8 cellular contexts compared by ENCODE assay signal in the genomic region with DNA sequence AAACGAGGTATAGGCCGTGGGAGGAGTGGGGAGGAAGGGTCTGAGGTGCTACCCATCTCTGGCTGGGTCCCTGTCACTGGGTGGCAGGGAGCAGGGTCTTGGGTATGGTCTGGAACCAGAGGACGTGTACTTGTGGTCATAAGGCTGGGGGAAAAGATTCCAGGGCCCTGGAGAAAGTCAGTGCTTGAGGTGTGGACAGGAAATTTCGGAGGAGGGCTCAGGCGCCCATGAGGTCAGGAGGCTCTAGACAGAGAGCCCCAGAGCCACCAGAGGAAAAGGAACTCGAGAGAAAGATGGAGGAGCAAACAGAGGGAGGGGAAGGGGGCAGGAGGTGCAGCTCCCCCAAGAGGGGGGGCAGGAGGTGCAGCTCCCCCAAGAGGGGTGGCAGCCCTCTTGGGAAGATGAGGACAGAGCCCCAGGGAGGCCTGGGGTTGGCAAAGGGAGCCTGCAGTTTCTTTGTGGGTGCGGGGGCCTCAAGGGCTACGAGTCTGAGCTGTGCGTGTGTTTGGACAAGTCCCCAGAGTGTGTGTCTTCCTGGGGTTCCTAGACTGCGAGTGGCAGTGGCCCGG. TPM values are rescaled to one million over a fixed set of nuclear protein-coding genes. Genes with fewer than 3 reads are reported as not detected.
DNase-seq lines count a peak whose midpoint lies in the region; ATAC-seq, FAIRE-seq and TF ChIP-seq lines count a peak whose summit lies in the region.

No MANE protein-coding gene starts in this region.

- POLR2A ChIA-PET in A549 (lab: Yijun Ruan, JAX) (interaction anchor here (0.6 to 2.7 kb wide), 22 partner anchors 9 to 497 kb away, joined by 3 to 47 read pairs (median 4); a partner anchor contains a TSS), GM10248 (lab: Yijun Ruan, JAX) (interaction anchor here (1.0 to 1.6 kb wide), 6 partner anchors 9 to 47 kb away, joined by 3 to 7 read pairs (median 6); a partner anchor contains a TSS)

- no peak for DNase-seq in A549 (ENCODE audit: low read depth in 1 of 2, low spot score in 1 of 2)
- DNase-seq in HFF-Myc (ENCODE audit: extremely low read depth, low read depth) = no peak
- no peak for DNase-seq in adipocyte (ENCODE audit: low read depth)
- DNase-seq in lower leg skin (ENCODE audit: low spot score in 2 of 2) = no peak
- DNase-seq in aorta = no peak
- DNase-seq in activated gamma-delta T cell (lab: John Stamatoyannopoulos, UW) = no peak
- DNase-seq in T1000 (lab: John Stamatoyannopoulos, UW) = no peak
- no peak for DNase-seq in GM10248 (ENCODE audit: extremely low spot score)

- H3K9me3 ChIP-seq in A549 (no peaks in the 10 kb centered on the region), adipocyte (ENCODE audit: control insufficient read depth, low read length) (no peaks in the 10 kb centered on the region), aorta (ENCODE audit: control insufficient read depth, low read length) (no peaks in the 10 kb centered on the region)

- intact Hi-C loops in lower leg skin (cut with DNase I; ENCODE audit: low total_unique reads) (loop anchor here (5.0 kb wide), 1 partner anchor 64 kb away; no protein-coding TSS in a partner anchor), aorta (cut with DNase I) (loop anchor here (1.0 to 5.0 kb wide), 4 partner anchors 48 to 65 kb away; a partner anchor contains a TSS)

- peak overlapping the region; percentile 94 to 97 for H3K27ac ChIP-seq in A549
- H3K27ac ChIP-seq in aorta (ENCODE audit: low read depth in 1 of 2, low read length in 2 of 2) = peak overlapping the region; percentile 65 to 82

- TF ChIP-seq EP300 in A549 (IDR thresholded peaks at IDR 0.05) = no peak

- peak overlapping the region; percentile 100 for H3K9ac ChIP-seq in adipocyte (ENCODE audit: low read length)

- peak overlapping the region; percentile 84 for H3K4me2 ChIP-seq in A549

- WGBS in A549 (ENCODE audit: missing lambda C conversion rate) = 47% methylated on average over 9 of the region's 11 CpGs
- 43 to 52% methylated on average over 8 to 11 of the region's 11 CpGs for WGBS in lower leg skin, 2 donors
- 38% methylated on average over 11 of the region's 11 CpGs for WGBS in aorta, 2 donors

- H3K36me3 ChIP-seq in adipocyte (ENCODE audit: control insufficient read depth, insufficient read depth, low read length, severe bottlenecking) = peaks cover 28% of the 10 kb centered on the region
- H3K36me3 ChIP-seq in aorta (ENCODE audit: control insufficient read depth in 1 of 2, insufficient read depth in 2 of 2, low read length in 1 of 2) = peaks cover 0 to 3% of the 10 kb centered on the region in 2 donors

- no peaks in the 10 kb centered on the region for H3K27me3 ChIP-seq in adipocyte (replicated peaks; ENCODE audit: control insufficient read depth, insufficient read depth, low read length)
- no peaks in the 10 kb centered on the region for H3K27me3 ChIP-seq in aorta (ENCODE audit: control insufficient read depth in 1 of 2, insufficient read depth in 2 of 2, low read length in 1 of 2)

- H3K4me1 ChIP-seq in A549 (peaks cover 35% of the 10 kb centered on the region), adipocyte (ENCODE audit: control insufficient read depth, insufficient read depth, low read length) (peaks cover 31% of the 10 kb centered on the region), aorta (ENCODE audit: control insufficient read depth in 1 of 2, insufficient read depth in 2 of 2, low read length in 2 of 2) (no peaks in the 10 kb centered on the region)

- peak in 1 of 2 experiments; percentile 8; a peak in 2 of 6 replicates for ATAC-seq in A549
- no peak for ATAC-seq in aorta (ENCODE audit: low FRiP score)

- CTCF ChIA-PET in A549 (lab: Yijun Ruan, JAX) (interaction anchor here (0.6 to 8.1 kb wide), 27 partner anchors 11 to 771 kb away, joined by 3 to 335 read pairs (median 7); a partner anchor contains a TSS), GM10248 (lab: Yijun Ruan, JAX) (interaction anchor here (0.8 to 19.1 kb wide), 25 partner anchors 12 to 335 kb away, joined by 3 to 619 read pairs (median 6); a partner anchor contains a TSS)

- TF ChIP-seq CTCF in A549 (IDR thresholded peaks at IDR 0.05) (no peak), HFF-Myc (IDR thresholded peaks at IDR 0.05; ENCODE audit: low read depth, low read length, missing control alignments) (no peak), lower leg skin (IDR thresholded peaks at IDR 0.05) (no peak), GM10248 (IDR thresholded peaks at IDR 0.05; ENCODE audit: control extremely low read depth, extremely low read depth, low read depth, missing control alignments) (no peak)

- no peak for FAIRE-seq in A549 (lab: Jason Lieb, UNC)

- no peak for TF ChIP-seq POLR2A in A549 (IDR thresholded peaks at IDR 0.05; ENCODE audit: low read length)
- TF ChIP-seq POLR2A in lower leg skin (IDR thresholded peaks at IDR 0.05) = no peak

- TF ChIP-seq RAD21 in A549 (conservative IDR thresholded peaks at IDR 0.05 in 1 of 2, IDR thresholded peaks at IDR 0.05 in 1 of 2) = no peak

- peak overlapping the region; percentile 85 for H3K4me3 ChIP-seq in A549
- H3K4me3 ChIP-seq in HFF-Myc (replicated peaks; ENCODE audit: low read depth, low read length) = peak overlapping the region; percentile 92
- H3K4me3 ChIP-seq in adipocyte (ENCODE audit: low read length) = peak overlapping the region; percentile 98
- peak overlapping the region; percentile 80 for H3K4me3 ChIP-seq in lower leg skin (ENCODE audit: low read depth, poor library complexity, severe bottlenecking)
- H3K4me3 ChIP-seq in aorta (ENCODE audit: low read length in 2 of 2) = peak overlapping the region; percentile 37 to 46

TF ChIP-seq in A549, 52 proteins besides CTCF, POLR2A, EP300 and RAD21 (continues in another document):
- no peak for TF ChIP-seq ZSCAN20 (CRISPR knock-in tag; IDR thresholded peaks at IDR 0.05)
- TF ChIP-seq FOSB (CRISPR knock-in tag; IDR thresholded peaks at IDR 0.05) = no peak
- no peak for TF ChIP-seq CHD4 (IDR thresholded peaks at IDR 0.05; ENCODE audit: borderline replicate concordance)
- TF ChIP-seq, protein P1, sequence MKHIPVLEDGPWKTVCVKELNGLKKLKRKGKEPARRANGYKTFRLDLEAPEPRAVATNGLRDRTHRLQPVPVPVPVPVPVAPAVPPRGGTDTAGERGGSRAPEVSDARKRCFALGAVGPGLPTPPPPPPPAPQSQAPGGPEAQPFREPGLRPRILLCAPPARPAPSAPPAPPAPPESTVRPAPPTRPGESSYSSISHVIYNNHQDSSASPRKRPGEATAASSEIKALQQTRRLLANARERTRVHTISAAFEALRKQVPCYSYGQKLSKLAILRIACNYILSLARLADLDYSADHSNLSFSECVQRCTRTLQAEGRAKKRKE (CRISPR knock-in tag; IDR thresholded peaks at IDR 0.05; ENCODE audit: low read depth) = no peak
- no peak for TF ChIP-seq HOXB13 (CRISPR knock-in tag; IDR thresholded peaks at IDR 0.05; ENCODE audit: low read depth)

RNA-seq across cellular contexts. Expression of a gene that starts 0.7 kb away (rescaled TPM):
- polyA plus RNA-seq in A549 (2011; rRNA removed) = 32.9 and 45.3 TPM in 2 replicates
- polyA plus RNA-seq in A549 (2012; cell fraction: cytosol; rRNA removed) = 20.8 and 31.4 TPM in 2 replicates
- polyA plus RNA-seq in A549 (2012; cell fraction: nucleus; rRNA removed) = 81.4 and 119 TPM in 2 replicates
- 29.1 to 35.9 TPM (median 31.1 TPM) in 3 replicates for polyA plus RNA-seq in A549 (2017; fragmentation: RNase III; extraction: RNeasy Plus Mini Kit Qiagen cat#74134 plus additional on column Dnase treatment)
- polyA minus RNA-seq in A549 (2011; rRNA and poly(A)+ RNA removed) = 72.8 and 105 TPM in 2 replicates
- total RNA-seq in lower leg skin = 10 to 100 TPM; 23.4 to 55.6 (median 37.4) TPM
- 10 to 100 TPM; 47.0 to 52.4 TPM for total RNA-seq in aorta
- polyA plus RNA-seq in aorta = 10 to 100 TPM in 1 of 2 donors, 1 to 10 TPM in 1; 2.4 to 12.8 TPM

RNA-seq across cellular contexts. Expression of a gene that starts 18.5 kb away (rescaled TPM):
- polyA plus RNA-seq in A549 (2011; rRNA removed) (4.8 and 5.7 TPM in 2 replicates), A549 (2017; fragmentation: RNase III; extraction: RNeasy Plus Mini Kit Qiagen cat#74134 plus additional on column Dnase treatment) (7.5 to 8.7 TPM (median 7.7 TPM) in 3 replicates), aorta (1 to 10 TPM; 7.2 to 7.5 TPM)
- polyA plus RNA-seq in A549 (2012; cell fraction: cytosol; rRNA removed) = 6.9 and 8.6 TPM in 2 replicates
- 17.3 and 18.5 TPM in 2 replicates for polyA plus RNA-seq in A549 (2012; cell fraction: nucleus; rRNA removed)
- 4.3 and 5.6 TPM in 2 replicates for polyA minus RNA-seq in A549 (2011; rRNA and poly(A)+ RNA removed)
- total RNA-seq in lower leg skin (10 to 100 TPM; 16.4 to 28.6 (median 22.3) TPM), aorta (10 to 100 TPM; 13.6 to 28.4 TPM)

RNA-seq across cellular contexts. Expression of a gene that starts 27.7 kb away (rescaled TPM):
- polyA plus RNA-seq in A549 (2011; rRNA removed) (0.04 and 0.08 TPM in 2 replicates), A549 (2017; fragmentation: RNase III; extraction: RNeasy Plus Mini Kit Qiagen cat#74134 plus additional on column Dnase treatment) (0.07 to 0.10 TPM (median 0.09 TPM) in 3 replicates), aorta (1 to 10 TPM in 1 of 2 donors, under 1 TPM in 1; 0.03 to 2.3 TPM)
- polyA plus RNA-seq in A549 (2012; cell fraction: cytosol; rRNA removed) = 0.05 and 0.08 TPM in 2 replicates
- polyA plus RNA-seq in A549 (2012; cell fraction: nucleus; rRNA removed) = 0.26 and 0.32 TPM in 2 replicates
- polyA minus RNA-seq in A549 (2011; rRNA and poly(A)+ RNA removed) = 0.19 and 0.33 TPM in 2 replicates
- total RNA-seq in lower leg skin (100 to 1,000 TPM in 2 of 4 donors, 10 to 100 TPM in 2; 84.3 to 120 (median 97.2) TPM), aorta (under 1 TPM; 0.36 to 0.60 TPM)

RNA-seq across cellular contexts. Expression of a gene that starts 47.1 kb away (rescaled TPM):
- polyA plus RNA-seq in A549 (2011; rRNA removed) (11.0 and 11.9 TPM in 2 replicates), A549 (2017; fragmentation: RNase III; extraction: RNeasy Plus Mini Kit Qiagen cat#74134 plus additional on column Dnase treatment) (10.4 to 11.5 TPM (median 10.9 TPM) in 3 replicates), aorta (1 to 10 TPM; 4.0 to 8.3 TPM)
- polyA plus RNA-seq in A549 (2012; cell fraction: cytosol; rRNA removed) = 5.2 and 6.2 TPM in 2 replicates
- polyA plus RNA-seq in A549 (2012; cell fraction: nucleus; rRNA removed) = 5.8 and 9.5 TPM in 2 replicates
- 9.0 and 9.1 TPM in 2 replicates for polyA minus RNA-seq in A549 (2011; rRNA and poly(A)+ RNA removed)
- total RNA-seq in lower leg skin (10 to 100 TPM; 10.1 to 14.9 (median 11.0) TPM), aorta (10 to 100 TPM; 13.7 to 21.1 TPM)

RNA-seq across cellular contexts. Expression of a gene that starts 47.2 kb away (rescaled TPM):
- polyA plus RNA-seq in A549 (2011; rRNA removed) = 37.1 and 37.6 TPM in 2 replicates
- polyA plus RNA-seq in A549 (2012; cell fraction: cytosol; rRNA removed) = 49.5 and 59.4 TPM in 2 replicates
- 191 and 230 TPM in 2 replicates for polyA plus RNA-seq in A549 (2012; cell fraction: nucleus; rRNA removed)
- polyA plus RNA-seq in A549 (2017; fragmentation: RNase III; extraction: RNeasy Plus Mini Kit Qiagen cat#74134 plus additional on column Dnase treatment) = 44.7 to 47.2 TPM (median 46.3 TPM) in 3 replicates
- 51.2 and 54.9 TPM in 2 replicates for polyA minus RNA-seq in A549 (2011; rRNA and poly(A)+ RNA removed)
- total RNA-seq in lower leg skin = 10 to 100 TPM; 29.9 to 62.4 (median 45.9) TPM
- 10 to 100 TPM; 21.4 to 41.7 TPM for total RNA-seq in aorta
- polyA plus RNA-seq in aorta = 10 to 100 TPM; 11.0 to 99.2 TPM

Comparison
In these comparisons a context has a peak if more than half of its experiments do, and no peak if none do; other contexts are left out.
1. H3K4me3 ChIP-seq: peak in every context shown above with its lines; median percentile 98 in adipocyte; 92 in HFF-Myc; 85 in A549; 80 in lower leg skin; 42 in aorta.
2. RNA of a gene that starts 27.7 kb away (total RNA-seq): 84.3 to 120 TPM in lower leg skin; 0.36 to 0.60 TPM in aorta; every median in the first group is over 10 times any median in the second.